In genomic region chr16:11799017-11799381, GRCh38 we compare ENCODE assay signal across 1 cellular context.
TF ChIP-seq lines count a peak whose summit lies in the region.

No MANE protein-coding gene starts in this region.

TF ChIP-seq in HepG2, 621 proteins besides CTCF, POLR2A, EP300 and RAD21:
- TF ChIP-seq MXD3 (CRISPR knock-in tag; IDR thresholded peaks at IDR 0.05) (no peak), ZNF20 (CRISPR knock-in tag; IDR thresholded peaks at IDR 0.05) (0 out of 2 replicates have a peak, but pooled peaks have one; percentile 9), PBX2 (CRISPR knock-in tag; IDR thresholded peaks at IDR 0.05) (no peak), POLR2AphosphoS5 (IDR thresholded peaks at IDR 0.05; ENCODE audit: low read depth, low read length) (0 out of 2 replicates have a peak, but pooled peaks have one; percentile 4), POLR2G (IDR thresholded peaks at IDR 0.05; ENCODE audit: low read depth, low read length) (0 out of 2 replicates have a peak, but pooled peaks have one; percentile 2), BRF2 (CRISPR knock-in tag; IDR thresholded peaks at IDR 0.05) (no peak), ESRRA (CRISPR knock-in tag; IDR thresholded peaks at IDR 0.05; ENCODE audit: low read depth) (no peak), TBX2 (CRISPR knock-in tag; IDR thresholded peaks at IDR 0.05; ENCODE audit: borderline replicate concordance) (0 out of 2 replicates have a peak, but pooled peaks have one; percentile 20), HINFP (CRISPR knock-in tag; IDR thresholded peaks at IDR 0.05; ENCODE audit: low read depth) (0 out of 2 replicates have a peak, but pooled peaks have one; percentile 7), ZNF891 (CRISPR knock-in tag; IDR thresholded peaks at IDR 0.05) (0 out of 2 replicates have a peak, but pooled peaks have one; percentile 2), PRPF4 (IDR thresholded peaks at IDR 0.05; ENCODE audit: low read depth, low read length, poor library complexity, severe bottlenecking) (peak; percentile 22), CENPBD1 (CRISPR knock-in tag; IDR thresholded peaks at IDR 0.05; ENCODE audit: borderline replicate concordance, low read depth) (0 out of 2 replicates have a peak, but pooled peaks have one; percentile 17)
